Comparison of ENCODE assay signal across 8 cellular contexts in genomic region chr11:62832346-62833234, GRCh38. TPM values are rescaled to one million over a fixed set of nuclear protein-coding genes. Genes with fewer than 3 reads are reported as not detected.
DNase-seq lines count a peak whose midpoint lies in the region; ATAC-seq and TF ChIP-seq lines count a peak whose summit lies in the region.

TEX54 (minus strand) TSS chr11:62832841.

- DNase-seq in activated naive CD4-positive, alpha-beta T cell (lab: John Stamatoyannopoulos, UW), result no peak
- peak in 1 of 2 donors; percentile 74 for DNase-seq in ascending aorta (ENCODE audit: low spot score in 2 of 2)
- peak; percentile 43 for DNase-seq in iris pigment epithelial cell (ENCODE audit: low read depth)
- DNase-seq in stimulated activated naive B cell treated with anti-CD40 and anti-IgM and Interleukin-4, amounts not matched to agents 10 μg/mL and 1 μg/mL and 100 μg/mL, for 72 hours, result no peak
- DNase-seq in iPS-NIHi7 (ENCODE audit: extremely low spot score), result no peak
- DNase-seq in effector CD8-positive, alpha-beta T cell (lab: John Stamatoyannopoulos, UW), result no peak

- peak within 1 kb of the TSS; percentile 90 to 95 for H3K27ac ChIP-seq in ascending aorta

- intact Hi-C loops in ascending aorta (cut with DNase I), result loop anchor here (1.0 to 5.0 kb wide), 5 partner anchors 23 to 220 kb away; partner anchors contain the start of genes BSCL2, EML3, GNG3 and NXF1

- H3K4me1 ChIP-seq in ascending aorta, result peaks cover 0 to 31% of the 10 kb centered on the region in 2 donors

- H3K27me3 Mint-ChIP-seq in activated naive CD4-positive, alpha-beta T cell treated with anti-CD3 and anti-CD28 coated beads, Interleukin-2, amount 50 U/mL, for 24 hours, result no peaks in the 10 kb centered on the region
- H3K27me3 Mint-ChIP-seq in stimulated activated naive B cell treated with anti-CD40 and anti-IgM and Interleukin-4, amounts not matched to agents 10 μg/mL and 1 μg/mL and 100 μg/mL, for 72 hours, result no peaks in the 10 kb centered on the region

- H3K27ac Mint-ChIP-seq in activated naive CD4-positive, alpha-beta T cell treated with anti-CD3 and anti-CD28 coated beads, Interleukin-2, amount 50 U/mL, for 24 hours, result peak within 1 kb of the TSS; percentile 99
- peak within 1 kb of the TSS; percentile 99 for H3K27ac Mint-ChIP-seq in stimulated activated naive B cell treated with anti-CD40 and anti-IgM and Interleukin-4, amounts not matched to agents 10 μg/mL and 1 μg/mL and 100 μg/mL, for 72 hours

- H3K4me3 Mint-ChIP-seq in activated naive CD4-positive, alpha-beta T cell treated with anti-CD3 and anti-CD28 coated beads, Interleukin-2, amount 50 U/mL, for 24 hours, result peak within 1 kb of the TSS; percentile 93
- peak within 1 kb of the TSS; percentile 86 to 94 for H3K4me3 Mint-ChIP-seq in stimulated activated naive B cell treated with anti-CD40 and anti-IgM and Interleukin-4, amounts not matched to agents 10 μg/mL and 1 μg/mL and 100 μg/mL, for 72 hours

- ATAC-seq in HG03521 (IDR thresholded peaks at IDR 0.05; ENCODE audit: unreplicated experiment), result peak; percentile 10
- ATAC-seq in stimulated activated naive B cell treated with anti-CD40 and anti-IgM and Interleukin-4, amounts not matched to agents 10 μg/mL and 1 μg/mL and 100 μg/mL, for 72 hours (replicated peaks), result peak; percentile 15 to 24

- no peaks in the 10 kb centered on the region for H3K27me3 ChIP-seq in ascending aorta

- H3K4me3 ChIP-seq in ascending aorta, result peak within 1 kb of the TSS; percentile 74 to 77

- H3K36me3 ChIP-seq in ascending aorta, result peaks cover 13 to 23% of the 10 kb centered on the region in 2 donors

- peaks cover 17% of the 10 kb centered on the region for H3K36me3 Mint-ChIP-seq in activated naive CD4-positive, alpha-beta T cell treated with anti-CD3 and anti-CD28 coated beads, Interleukin-2, amount 50 U/mL, for 24 hours
- peaks cover 25 to 44% of the 10 kb centered on the region in 2 donors for H3K36me3 Mint-ChIP-seq in stimulated activated naive B cell treated with anti-CD40 and anti-IgM and Interleukin-4, amounts not matched to agents 10 μg/mL and 1 μg/mL and 100 μg/mL, for 72 hours

- H3K9me3 ChIP-seq in ascending aorta, result no peaks in the 10 kb centered on the region

- no peak for TF ChIP-seq CTCF in ascending aorta (IDR thresholded peaks at IDR 0.05)

- H3K9me3 Mint-ChIP-seq in activated naive CD4-positive, alpha-beta T cell treated with anti-CD3 and anti-CD28 coated beads, Interleukin-2, amount 50 U/mL, for 24 hours, result no peaks in the 10 kb centered on the region
- H3K9me3 Mint-ChIP-seq in stimulated activated naive B cell treated with anti-CD40 and anti-IgM and Interleukin-4, amounts not matched to agents 10 μg/mL and 1 μg/mL and 100 μg/mL, for 72 hours, result no peaks in the 10 kb centered on the region

- H3K4me1 Mint-ChIP-seq in activated naive CD4-positive, alpha-beta T cell treated with anti-CD3 and anti-CD28 coated beads, Interleukin-2, amount 50 U/mL, for 24 hours, result peaks cover 56% of the 10 kb centered on the region
- peaks cover 38 to 61% of the 10 kb centered on the region in 2 donors for H3K4me1 Mint-ChIP-seq in stimulated activated naive B cell treated with anti-CD40 and anti-IgM and Interleukin-4, amounts not matched to agents 10 μg/mL and 1 μg/mL and 100 μg/mL, for 72 hours

RNA-seq across cellular contexts. Expression of gene TEX54, which starts in this region (rescaled TPM):
- not detected for total RNA-seq in ascending aorta
